12 cellular contexts compared by ENCODE assay signal in the genomic region with DNA sequence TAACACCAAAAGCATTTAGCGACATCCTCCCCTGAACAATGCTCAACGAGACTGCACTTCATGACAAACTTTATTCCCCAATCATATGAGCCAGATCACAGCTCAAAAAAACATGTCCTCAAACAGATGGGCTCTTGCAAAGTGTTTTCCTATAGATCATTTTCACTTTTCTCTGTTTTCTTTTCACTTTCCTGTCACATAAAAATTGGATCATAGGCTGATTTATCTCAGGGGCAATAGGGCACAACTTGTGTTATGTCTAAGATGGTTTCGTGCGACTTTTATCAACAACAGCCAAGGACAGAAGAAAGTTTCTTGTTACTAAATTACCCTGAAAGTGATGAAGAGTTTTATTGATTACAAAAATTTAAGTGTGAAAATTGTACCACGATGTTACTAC.
"Had no signal": no experiment of that assay in that cellular context is flagged by ENCODE, and none has a peak within 500 bp of the region (broad histone marks: within the 10 kb centered on the region; RNA-seq: fewer than 3 reads in every experiment).

No MANE protein-coding gene starts in this region.

- H3K9me3 ChIP-seq: colonic mucosa, right atrium auricular region, sigmoid colon had no signal

- H3K27me3 ChIP-seq: colonic mucosa, foreskin keratinocyte, right atrium auricular region, sigmoid colon had no signal

- H3K4me3 Mint-ChIP-seq: naive B cell, neural crest cell had no signal

- DNase-seq: colonic mucosa; dermis blood vessel endothelial cell; foreskin keratinocyte; left ventricle myocardium inferior; naive B cell; sigmoid colon; stimulated activated naive CD4-positive, alpha-beta T cell had no signal

- H3K9me3 Mint-ChIP-seq: neural crest cell had no signal

- H3K27ac Mint-ChIP-seq: naive B cell had no signal

- ATAC-seq: foreskin keratinocyte had no signal

- FAIRE-seq: islet of Langerhans had no signal

- H3K4me3 ChIP-seq: colonic mucosa, left ventricle myocardium inferior, lung, right atrium auricular region, sigmoid colon, skin epidermis had no signal

- H3K4me1 ChIP-seq: colonic mucosa, foreskin keratinocyte, left ventricle myocardium inferior, right atrium auricular region had no signal

- H3K36me3 ChIP-seq: colonic mucosa, left ventricle myocardium inferior, right atrium auricular region, sigmoid colon had no signal

- H3K4me1 Mint-ChIP-seq: naive B cell, neural crest cell had no signal

- H3K36me3 Mint-ChIP-seq: naive B cell had no signal

- H3K27ac ChIP-seq: colonic mucosa, foreskin keratinocyte, left ventricle myocardium inferior, right atrium auricular region, skin epidermis had no signal
